ENCODE assay signal across 9 cellular contexts in genomic region chr15:89136818-89137772, GRCh38. TPM values are rescaled to one million over a fixed set of nuclear protein-coding genes. Genes with fewer than 3 reads are reported as not detected.
DNase-seq lines count a peak whose midpoint lies in the region; TF ChIP-seq lines count a peak whose summit lies in the region.
"Had no signal": no experiment of that assay in that cellular context is flagged by ENCODE, and none has a peak within 500 bp of the region (broad histone marks: within the 10 kb centered on the region; RNA-seq: fewer than 3 reads in every experiment).

No MANE protein-coding gene starts in this region.

- H3K4me3 ChIP-seq in thymus (ENCODE audit: low read length): no peak overlapping the region

- no peak overlapping the region for H3K4me3 Mint-ChIP-seq in dendritic cell treated with granulocyte-macrophage colony-stimulating factor and Interleukin-4, amounts not matched to agents 40 ng/mL and 50 ng/mL, for 4 days

- peak overlapping the region; percentile 97 for H3K27ac ChIP-seq in VCaP
- H3K27ac ChIP-seq in thymus (ENCODE audit: low read depth): peak overlapping the region; percentile 46

- 41% methylated on average over 11 of the region's 11 CpGs for WGBS in thymus

- H3K27me3 Mint-ChIP-seq in dendritic cell treated with granulocyte-macrophage colony-stimulating factor and Interleukin-4, amounts not matched to agents 40 ng/mL and 50 ng/mL, for 4 days: no peaks in the 10 kb centered on the region

- DNase-seq in lung microvascular endothelial cell (ENCODE audit: low read depth in 2 of 2) (peak; percentile 23 to 95), NCI-H446 (lab: John Stamatoyannopoulos, UW) (no peak), NCI-H748 treated with DMSO at 0.1 percent for 48 hours (lab: John Stamatoyannopoulos, UW) (no peak), nucleus accumbens (lab: John Stamatoyannopoulos, UW) (no peak)
- DNase-seq: activated effector memory CD4-positive, alpha-beta T cell treated with Interleukin-2 at 50 U/mL for 16 hours; NCI-H1436 had no signal

- peaks cover 9% of the 10 kb centered on the region for H3K4me1 ChIP-seq in thymus (ENCODE audit: control insufficient read depth, insufficient read depth, low read length)

- peak overlapping the region; percentile 37 for H3K27ac Mint-ChIP-seq in dendritic cell treated with granulocyte-macrophage colony-stimulating factor and Interleukin-4, amounts not matched to agents 40 ng/mL and 50 ng/mL, for 4 days

- H3K4me1 Mint-ChIP-seq in dendritic cell treated with granulocyte-macrophage colony-stimulating factor and Interleukin-4, amounts not matched to agents 40 ng/mL and 50 ng/mL, for 4 days (ENCODE audit: low read depth): peaks cover 50% of the 10 kb centered on the region

- intact Hi-C loops in dendritic cell treated with granulocyte-macrophage colony-stimulating factor and Interleukin-4, amounts not matched to agents 40 ng/mL and 50 ng/mL, for 4 days (cut with micrococcal nuclease): no loop called here

- H3K27me3 ChIP-seq in thymus (ENCODE audit: control insufficient read depth, insufficient read depth): no peaks in the 10 kb centered on the region

- H3K36me3 Mint-ChIP-seq in dendritic cell treated with granulocyte-macrophage colony-stimulating factor and Interleukin-4, amounts not matched to agents 40 ng/mL and 50 ng/mL, for 4 days (ENCODE audit: low read depth): peaks cover 53% of the 10 kb centered on the region

- H3K9me3 Mint-ChIP-seq in dendritic cell treated with granulocyte-macrophage colony-stimulating factor and Interleukin-4, amounts not matched to agents 40 ng/mL and 50 ng/mL, for 4 days: no peaks in the 10 kb centered on the region

- peaks cover 3% of the 10 kb centered on the region for H3K36me3 ChIP-seq in thymus (ENCODE audit: control insufficient read depth, insufficient read depth)

- H3K9me3 ChIP-seq in thymus (ENCODE audit: control insufficient read depth): no peaks in the 10 kb centered on the region

- TF ChIP-seq CTCF in VCaP (conservative IDR thresholded peaks at IDR 0.05): no peak

RNA-seq across cellular contexts. Expression of gene ABHD2, which starts 48.8 kb away (rescaled TPM):
- total RNA-seq in lung microvascular endothelial cell: 27.5 and 48.2 TPM in 2 replicates
- 5.6 TPM for polyA plus RNA-seq in thymus

Comparison
In these comparisons a context has a peak if more than half of its experiments do, and no peak if none do; other contexts are left out.
1. DNase-seq: peak in lung microvascular endothelial cell (2 of 2); none in NCI-H446 (0 of 2), NCI-H748 treated with DMSO at 0.1 percent for 48 hours (single experiment) and nucleus accumbens (0 of 56).